8 cellular contexts compared by ENCODE assay signal in genomic region chr3:71103430-71103881, GRCh38.
A peak's percentile ranks its signal among the peaks of the same experiment; 100 is the strongest.
DNase-seq lines count a peak whose midpoint lies in the region; ATAC-seq, FAIRE-seq and TF ChIP-seq lines count a peak whose summit lies in the region.
"Had no signal": no experiment of that assay in that cellular context is flagged by ENCODE, and none has a peak within 500 bp of the region (broad histone marks: within the 10 kb centered on the region; RNA-seq: fewer than 3 reads in every experiment).

No MANE protein-coding gene starts in this region.

- peaks cover 81% of the 10 kb centered on the region for H3K36me3 Mint-ChIP-seq in activated B cell treated with CpG ODN at 0.5 μM for 24 hours (ENCODE audit: low read depth)

- peaks cover 39% of the 10 kb centered on the region for H3K4me1 ChIP-seq in suprapubic skin

- no peaks in the 10 kb centered on the region for H3K9me3 Mint-ChIP-seq in activated B cell treated with CpG ODN at 0.5 μM for 24 hours
- H3K9me3 Mint-ChIP-seq: T-helper 1 cell treated with Interleukin-12 subunit alpha and Interleukin-12 subunit beta and Interleukin-4 antibody, amounts not matched to agents 30 μg/mL and 1 μg/mL, for 36 hours had no signal

- peaks cover 94% of the 10 kb centered on the region for H3K4me1 Mint-ChIP-seq in activated B cell treated with CpG ODN at 0.5 μM for 24 hours

- TF ChIP-seq CTCF in activated B cell treated with CpG ODN at 0.5 μM for 24 hours (IDR thresholded peaks at IDR 0.05) (no peak), suprapubic skin (IDR thresholded peaks at IDR 0.05) (no peak)

- no peaks in the 10 kb centered on the region for H3K27me3 Mint-ChIP-seq in activated B cell treated with CpG ODN at 0.5 μM for 24 hours

- DNase-seq in HTR-8/SVneo (ENCODE audit: insufficient read length, low spot score) (no peak), activated B cell treated with CpG ODN at 0.5 μM for 24 hours (no peak), left ventricle myocardium superior (peak; percentile 78), suprapubic skin (ENCODE audit: low spot score in 2 of 2) (peak in 1 of 2 donors; percentile 73), midbrain (lab: John Stamatoyannopoulos, UW) (no peak), NCI-H510A treated with DMSO at 0.1 percent for 48 hours (lab: John Stamatoyannopoulos, UW) (no peak)

- H3K4me3 Mint-ChIP-seq in activated B cell treated with CpG ODN at 0.5 μM for 24 hours, result no peak overlapping the region
- H3K4me3 Mint-ChIP-seq: T-helper 1 cell treated with Interleukin-12 subunit alpha and Interleukin-12 subunit beta and Interleukin-4 antibody, amounts not matched to agents 30 μg/mL and 1 μg/mL, for 36 hours had no signal

- no peak for TF ChIP-seq EP300 in suprapubic skin (IDR thresholded peaks at IDR 0.05)

- no peaks in the 10 kb centered on the region for H3K36me3 ChIP-seq in suprapubic skin

- intact Hi-C loops in activated B cell treated with CpG ODN at 0.5 μM for 24 hours (cut with micrococcal nuclease), result no loop called here
- intact Hi-C loops in left ventricle myocardium superior (cut with micrococcal nuclease), result no loop called here

- no peak for TF ChIP-seq POLR2A in suprapubic skin (IDR thresholded peaks at IDR 0.05)

- H3K4me3 ChIP-seq in suprapubic skin, result no peak overlapping the region

- H3K27ac ChIP-seq in suprapubic skin, result peak overlapping the region; percentile 23

- peak overlapping the region; percentile 71 for H3K27ac Mint-ChIP-seq in activated B cell treated with CpG ODN at 0.5 μM for 24 hours
- H3K27ac Mint-ChIP-seq: T-helper 1 cell treated with Interleukin-12 subunit alpha and Interleukin-12 subunit beta and Interleukin-4 antibody, amounts not matched to agents 30 μg/mL and 1 μg/mL, for 36 hours had no signal

- H3K9me3 ChIP-seq in suprapubic skin, result no peaks in the 10 kb centered on the region

- ATAC-seq in activated B cell treated with CpG ODN at 0.5 μM for 24 hours (ENCODE audit: low read depth) (no peak), left ventricle myocardium superior (peak; percentile 66), HG03457 (IDR thresholded peaks at IDR 0.05; ENCODE audit: unreplicated experiment) (no peak)

- POLR2A ChIA-PET in activated B cell treated with CpG ODN at 0.5 μM for 24 hours (lab: Charles Lee), result interaction anchor here (0.6 to 34.8 kb wide), 5 partner anchors 12 to 453 kb away, joined by 4 to 785 read pairs (median 33); no protein-coding TSS in a partner anchor

- peak; percentile 54 for FAIRE-seq in HTR-8/SVneo (lab: Jason Lieb, UNC)

- H3K27me3 ChIP-seq in suprapubic skin, result no peaks in the 10 kb centered on the region

- CTCF ChIA-PET in activated B cell treated with CpG ODN at 0.5 μM for 24 hours (lab: Charles Lee), result interaction anchor here (0.7 kb wide), 1 partner anchor 11 kb away, joined by 3 read pairs; no protein-coding TSS in a partner anchor

- WGBS in suprapubic skin, result 40% methylated on average over 7 of the region's 7 CpGs
